Comparison of ENCODE assay signal across 10 cellular contexts in the genomic region with DNA sequence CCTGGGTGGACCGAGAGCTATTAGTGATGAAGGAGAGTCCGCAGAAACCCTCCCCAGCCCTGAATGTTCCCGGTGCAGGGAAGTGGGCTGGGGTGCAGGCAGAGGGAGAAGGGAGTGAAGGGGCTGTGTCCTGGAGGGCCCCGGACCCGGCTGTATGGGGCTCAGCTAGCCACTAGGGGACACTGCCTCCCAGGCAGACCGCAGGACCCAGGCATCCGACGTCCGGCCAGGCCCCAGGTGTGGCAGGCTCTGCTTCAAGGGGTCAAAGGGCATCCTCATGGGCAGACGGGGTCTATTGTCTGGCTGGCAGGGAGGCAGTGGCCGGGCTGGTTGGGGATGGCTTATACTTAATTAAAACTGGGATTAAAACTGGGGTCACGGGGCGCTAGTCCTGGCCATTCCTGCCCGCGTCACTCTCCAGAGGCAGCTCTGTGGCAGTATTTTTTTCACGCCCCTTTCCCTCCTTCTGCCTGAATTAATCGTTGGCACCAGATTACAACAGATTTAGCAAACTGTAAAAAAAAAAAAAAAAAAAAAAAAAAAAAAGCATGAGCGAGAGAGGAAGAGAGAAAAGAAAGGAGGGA. TPM values are rescaled to one million over a fixed set of nuclear protein-coding genes. Genes with fewer than 3 reads are reported as not detected.
DNase-seq lines count a peak whose midpoint lies in the region; ATAC-seq and TF ChIP-seq lines count a peak whose summit lies in the region.
"Had no signal": no experiment of that assay in that cellular context is flagged by ENCODE, and none has a peak within 500 bp of the region (broad histone marks: within the 10 kb centered on the region; RNA-seq: fewer than 3 reads in every experiment).

No MANE protein-coding gene starts in this region.

- TF ChIP-seq CTCF in HFFc6 (IDR thresholded peaks at IDR 0.05) (peak; percentile 68), astrocyte of the spinal cord (IDR thresholded peaks at IDR 0.05; ENCODE audit: low read depth, low read length) (peak; percentile 46)

- ATAC-seq in left colon (peak; percentile 28), HG03378 (IDR thresholded peaks at IDR 0.05; ENCODE audit: unreplicated experiment) (no peak), GM21526 (IDR thresholded peaks at IDR 0.05; ENCODE audit: low FRiP score, unreplicated experiment) (no peak)

- no peaks in the 10 kb centered on the region for H3K4me1 Mint-ChIP-seq in HFFc6 (ENCODE audit: low read depth)
- H3K4me1 Mint-ChIP-seq: activated naive CD8-positive, alpha-beta T cell treated with anti-CD3 and anti-CD28 coated beads, Interleukin-2, amount 10 ng/mL, durations not matched to agents 7 days and 5 days had no signal

- H3K4me3 ChIP-seq in astrocyte of the spinal cord (ENCODE audit: low read depth, low read length): no peak overlapping the region

- H3K4me3 Mint-ChIP-seq in HFFc6: no peak overlapping the region
- H3K4me3 Mint-ChIP-seq: activated naive CD8-positive, alpha-beta T cell treated with anti-CD3 and anti-CD28 coated beads, Interleukin-2, amount 10 ng/mL, durations not matched to agents 7 days and 5 days had no signal

- in situ Hi-C loops in ACHN (cut with HindIII; ENCODE audit: low pct_ligation_motif_present, low pct_unique_long_range_greater_than_20kb, low sequenced_read_pairs): no loop called here
- in situ Hi-C loops in astrocyte of the spinal cord (cut with HindIII; ENCODE audit: low sequenced_read_pairs): no loop called here

- DNase-seq in ACHN (peak; percentile 20), HFFc6 (no peak), astrocyte of the spinal cord (ENCODE audit: low read depth, low spot score) (no peak), left colon (no peak), GDM1 (lab: John Stamatoyannopoulos, UW) (no peak)
- DNase-seq in activated effector memory CD4-positive, alpha-beta T cell treated with Interleukin-2 at 50 U/mL for 16 hours: no peak
- DNase-seq: activated naive CD8-positive, alpha-beta T cell treated with anti-CD3 and anti-CD28 coated beads, Interleukin-2, amount 10 ng/mL, durations not matched to agents 7 days and 5 days; left cardiac atrium had no signal

- no peaks in the 10 kb centered on the region for H3K36me3 Mint-ChIP-seq in HFFc6 (ENCODE audit: low read depth)
- H3K36me3 Mint-ChIP-seq: activated naive CD8-positive, alpha-beta T cell treated with anti-CD3 and anti-CD28 coated beads, Interleukin-2, amount 10 ng/mL, durations not matched to agents 7 days and 5 days had no signal

- H3K27me3 Mint-ChIP-seq in HFFc6 (ENCODE audit: insufficient read depth): peaks cover 12% of the 10 kb centered on the region

- intact Hi-C loops in left colon (cut with DNase I, micrococcal nuclease): no loop called here

- H3K9me3 Mint-ChIP-seq in HFFc6: no peaks in the 10 kb centered on the region
- H3K9me3 Mint-ChIP-seq: activated naive CD8-positive, alpha-beta T cell treated with anti-CD3 and anti-CD28 coated beads, Interleukin-2, amount 10 ng/mL, durations not matched to agents 7 days and 5 days had no signal

- no peak overlapping the region for H3K27ac Mint-ChIP-seq in HFFc6

RNA-seq across cellular contexts. Expression of gene FLRT1, which starts 5.0 kb away (rescaled TPM):
- total RNA-seq in HFFc6 (2021; fragmentation: NEBNext Ultra II Directional; extraction: Animal tissue kit (Norgen Biotek cat#: 25700)): under 1 TPM in 5 of 6 experiments, not detected in 1; 0.07 to 0.38 (median 0.30) TPM
- 1 to 10 TPM in 1 of 2 donors, not detected in 1; 1.2 TPM for total RNA-seq in left colon
- total RNA-seq: activated naive CD8-positive, alpha-beta T cell treated with anti-CD3 and anti-CD28 coated beads, Interleukin-2, amount 10 ng/mL, durations not matched to agents 7 days and 5 days had no signal

RNA-seq across cellular contexts. Expression of gene OTUB1, which starts 54.5 kb away (rescaled TPM):
- total RNA-seq in HFFc6 (2021; fragmentation: NEBNext Ultra II Directional; extraction: Animal tissue kit (Norgen Biotek cat#: 25700)): 10 to 100 TPM; 84.4 to 98.2 (median 90.9) TPM
- 10 to 100 TPM; 67.7 to 79.7 TPM for total RNA-seq in left colon
